ENCODE assay signal across 9 cellular contexts in genomic region chr4:80017125-80017854, GRCh38. TPM values are rescaled to one million over a fixed set of nuclear protein-coding genes. Genes with fewer than 3 reads are reported as not detected.
DNase-seq lines count a peak whose midpoint lies in the region; ATAC-seq and TF ChIP-seq lines count a peak whose summit lies in the region.
"Had no signal": no experiment of that assay in that cellular context is flagged by ENCODE, and none has a peak within 500 bp of the region (broad histone marks: within the 10 kb centered on the region; RNA-seq: fewer than 3 reads in every experiment).

No MANE protein-coding gene starts in this region.

- H3K36me3 Mint-ChIP-seq in activated naive CD8-positive, alpha-beta T cell treated with anti-CD3 and anti-CD28 coated beads, Interleukin-2, amount 10 ng/mL, durations not matched to agents 7 days and 5 days, result peaks cover 15% of the 10 kb centered on the region
- peaks cover 2% of the 10 kb centered on the region for H3K36me3 Mint-ChIP-seq in activated naive CD8-positive, alpha-beta T cell treated with anti-CD3 and anti-CD28 coated beads for 36 hours

- H3K4me1 Mint-ChIP-seq in activated naive CD8-positive, alpha-beta T cell treated with anti-CD3 and anti-CD28 coated beads, Interleukin-2, amount 10 ng/mL, durations not matched to agents 7 days and 5 days, result peaks cover 4% of the 10 kb centered on the region
- peaks cover 5% of the 10 kb centered on the region for H3K4me1 Mint-ChIP-seq in activated naive CD8-positive, alpha-beta T cell treated with anti-CD3 and anti-CD28 coated beads for 36 hours

- H3K27ac Mint-ChIP-seq in activated naive CD8-positive, alpha-beta T cell treated with anti-CD3 and anti-CD28 coated beads, Interleukin-2, amount 10 ng/mL, durations not matched to agents 7 days and 5 days, result no peak overlapping the region
- H3K27ac Mint-ChIP-seq in activated naive CD8-positive, alpha-beta T cell treated with anti-CD3 and anti-CD28 coated beads for 36 hours, result no peak overlapping the region
- H3K27ac Mint-ChIP-seq: stimulated activated naive CD8-positive, alpha-beta T cell treated with anti-CD3 and anti-CD28 coated beads, Interleukin-15, Interleukin-2, amounts not matched to agents 100 ng/mL and 50 ng/mL, for 24 hours had no signal

- H3K36me3 ChIP-seq in vagina, result peaks cover 0 to 6% of the 10 kb centered on the region in 2 donors

- H3K27me3 ChIP-seq in vagina, result no peaks in the 10 kb centered on the region

- no peaks in the 10 kb centered on the region for H3K9me3 ChIP-seq in vagina

- no peak for TF ChIP-seq POLR2A in vagina (IDR thresholded peaks at IDR 0.05)

- no peaks in the 10 kb centered on the region for H3K9me3 Mint-ChIP-seq in activated naive CD8-positive, alpha-beta T cell treated with anti-CD3 and anti-CD28 coated beads, Interleukin-2, amount 10 ng/mL, durations not matched to agents 7 days and 5 days
- no peaks in the 10 kb centered on the region for H3K9me3 Mint-ChIP-seq in activated naive CD8-positive, alpha-beta T cell treated with anti-CD3 and anti-CD28 coated beads for 36 hours
- H3K9me3 Mint-ChIP-seq: stimulated activated naive CD8-positive, alpha-beta T cell treated with anti-CD3 and anti-CD28 coated beads, Interleukin-15, Interleukin-2, amounts not matched to agents 100 ng/mL and 50 ng/mL, for 24 hours had no signal

- no peak for DNase-seq in activated naive CD8-positive, alpha-beta T cell treated with anti-CD3 and anti-CD28 coated beads, Interleukin-2, amount 10 ng/mL, durations not matched to agents 7 days and 5 days
- DNase-seq in activated naive CD8-positive, alpha-beta T cell treated with anti-CD3 and anti-CD28 coated beads for 36 hours, result no peak
- DNase-seq in M059J (ENCODE audit: low read depth), result peak; percentile 79
- DNase-seq in dedifferentiated amniotic fluid mesenchymal stem cell (ENCODE audit: extremely low spot score), result peak; percentile 55
- no peak for DNase-seq in vagina (ENCODE audit: extremely low spot score in 2 of 2)
- no peak for DNase-seq in NCI-H1694 treated with DMSO at 0.1 percent for 48 hours (lab: John Stamatoyannopoulos, UW)
- DNase-seq in effector CD4-positive, alpha-beta T cell, result no peak
- DNase-seq in Ammon's horn (ENCODE audit: low spot score), result no peak

- H3K4me3 ChIP-seq in vagina, result no peak overlapping the region

- no peak for TF ChIP-seq CTCF in vagina (IDR thresholded peaks at IDR 0.05)

- peaks cover 45% of the 10 kb centered on the region for H3K4me1 ChIP-seq in vagina

- no peak overlapping the region for H3K4me3 Mint-ChIP-seq in activated naive CD8-positive, alpha-beta T cell treated with anti-CD3 and anti-CD28 coated beads, Interleukin-2, amount 10 ng/mL, durations not matched to agents 7 days and 5 days
- H3K4me3 Mint-ChIP-seq in activated naive CD8-positive, alpha-beta T cell treated with anti-CD3 and anti-CD28 coated beads for 36 hours, result no peak overlapping the region
- H3K4me3 Mint-ChIP-seq: stimulated activated naive CD8-positive, alpha-beta T cell treated with anti-CD3 and anti-CD28 coated beads, Interleukin-15, Interleukin-2, amounts not matched to agents 100 ng/mL and 50 ng/mL, for 24 hours had no signal

- POLR2A ChIA-PET in activated naive CD8-positive, alpha-beta T cell treated with anti-CD3 and anti-CD28 coated beads, Interleukin-2, amount 10 ng/mL, durations not matched to agents 7 days and 5 days (lab: Charles Lee), result no interaction called here

- ATAC-seq in activated naive CD8-positive, alpha-beta T cell treated with anti-CD3 and anti-CD28 coated beads, Interleukin-2, amount 10 ng/mL, durations not matched to agents 7 days and 5 days (ENCODE audit: low read depth), result peak; percentile 47

- no peaks in the 10 kb centered on the region for H3K27me3 Mint-ChIP-seq in activated naive CD8-positive, alpha-beta T cell treated with anti-CD3 and anti-CD28 coated beads, Interleukin-2, amount 10 ng/mL, durations not matched to agents 7 days and 5 days
- H3K27me3 Mint-ChIP-seq in activated naive CD8-positive, alpha-beta T cell treated with anti-CD3 and anti-CD28 coated beads for 36 hours, result no peaks in the 10 kb centered on the region
- H3K27me3 Mint-ChIP-seq: stimulated activated naive CD8-positive, alpha-beta T cell treated with anti-CD3 and anti-CD28 coated beads, Interleukin-15, Interleukin-2, amounts not matched to agents 100 ng/mL and 50 ng/mL, for 24 hours had no signal

- peak overlapping the region; percentile 53 for H3K27ac ChIP-seq in vagina

- intact Hi-C loops in vagina (cut with DNase I), result no loop called here

RNA-seq across cellular contexts. Expression of gene ANTXR2, which starts 55.7 kb away (rescaled TPM):
- 10 to 100 TPM; 20.8 to 27.6 TPM for total RNA-seq in activated naive CD8-positive, alpha-beta T cell treated with anti-CD3 and anti-CD28 coated beads, Interleukin-2, amount 10 ng/mL, durations not matched to agents 7 days and 5 days
- 1 to 10 TPM; 1.5 to 2.0 TPM for total RNA-seq in activated naive CD8-positive, alpha-beta T cell treated with anti-CD3 and anti-CD28 coated beads for 36 hours
- total RNA-seq in M059J (2014; rRNA removed; shearing (Covaris generic)), result 11.3 and 18.9 TPM in 2 replicates
- 64.6 TPM for total RNA-seq in vagina

Comparison
In these comparisons a context has a peak if more than half of its experiments do, and no peak if none do; other contexts are left out.
1. DNase-seq: peak in M059J (single experiment) and dedifferentiated amniotic fluid mesenchymal stem cell (single experiment); none in activated naive CD8-positive, alpha-beta T cell treated with anti-CD3 and anti-CD28 coated beads, Interleukin-2, amount 10 ng/mL, durations not matched to agents 7 days and 5 days (single experiment), activated naive CD8-positive, alpha-beta T cell treated with anti-CD3 and anti-CD28 coated beads for 36 hours (single experiment), vagina (0 of 2), NCI-H1694 treated with DMSO at 0.1 percent for 48 hours (single experiment), effector CD4-positive, alpha-beta T cell (single experiment) and Ammon's horn (single experiment).